In genomic region chr6:160697826-160698225, GRCh38 we compare ENCODE assay signal across 1 cellular context.
TF ChIP-seq lines count a peak whose summit lies in the region.

No MANE protein-coding gene starts in this region.

TF ChIP-seq in HepG2, 621 proteins besides CTCF, POLR2A, EP300 and RAD21 (continued from another document):
- TF ChIP-seq, protein P1, sequence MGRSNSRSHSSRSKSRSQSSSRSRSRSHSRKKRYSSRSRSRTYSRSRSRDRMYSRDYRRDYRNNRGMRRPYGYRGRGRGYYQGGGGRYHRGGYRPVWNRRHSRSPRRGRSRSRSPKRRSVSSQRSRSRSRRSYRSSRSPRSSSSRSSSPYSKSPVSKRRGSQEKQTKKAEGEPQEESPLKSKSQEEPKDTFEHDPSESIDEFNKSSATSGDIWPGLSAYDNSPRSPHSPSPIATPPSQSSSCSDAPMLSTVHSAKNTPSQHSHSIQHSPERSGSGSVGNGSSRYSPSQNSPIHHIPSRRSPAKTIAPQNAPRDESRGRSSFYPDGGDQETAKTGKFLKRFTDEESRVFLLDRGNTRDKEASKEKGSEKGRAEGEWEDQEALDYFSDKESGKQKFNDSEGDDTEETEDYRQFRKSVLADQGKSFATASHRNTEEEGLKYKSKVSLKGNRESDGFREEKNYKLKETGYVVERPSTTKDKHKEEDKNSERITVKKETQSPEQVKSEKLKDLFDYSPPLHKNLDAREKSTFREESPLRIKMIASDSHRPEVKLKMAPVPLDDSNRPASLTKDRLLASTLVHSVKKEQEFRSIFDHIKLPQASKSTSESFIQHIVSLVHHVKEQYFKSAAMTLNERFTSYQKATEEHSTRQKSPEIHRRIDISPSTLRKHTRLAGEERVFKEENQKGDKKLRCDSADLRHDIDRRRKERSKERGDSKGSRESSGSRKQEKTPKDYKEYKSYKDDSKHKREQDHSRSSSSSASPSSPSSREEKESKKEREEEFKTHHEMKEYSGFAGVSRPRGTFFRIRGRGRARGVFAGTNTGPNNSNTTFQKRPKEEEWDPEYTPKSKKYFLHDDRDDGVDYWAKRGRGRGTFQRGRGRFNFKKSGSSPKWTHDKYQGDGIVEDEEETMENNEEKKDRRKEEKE (IDR thresholded peaks at IDR 0.05) = no peak
- TF ChIP-seq ZNF709 (CRISPR knock-in tag; IDR thresholded peaks at IDR 0.05) (no peak), TFDP2 (CRISPR knock-in tag; IDR thresholded peaks at IDR 0.05) (no peak), RNF2 (conservative IDR thresholded peaks at IDR 0.05; ENCODE audit: low read depth) (no peak), ZFX (CRISPR knock-in tag; IDR thresholded peaks at IDR 0.05; ENCODE audit: low read depth) (no peak), ZMYM3 (CRISPR knock-in tag; IDR thresholded peaks at IDR 0.05) (0 out of 2 replicates have a peak, but pooled peaks have one; percentile 5), NFIC (IDR thresholded peaks at IDR 0.05; ENCODE audit: low read length) (peak; percentile 30; the same call in 1 of the 2 replicates), RFXAP (CRISPR knock-in tag; IDR thresholded peaks at IDR 0.05; ENCODE audit: borderline replicate concordance) (no peak), SETDB1 (CRISPR knock-in tag; IDR thresholded peaks at IDR 0.05; ENCODE audit: borderline replicate concordance) (no peak), ZMYM4 (CRISPR knock-in tag; IDR thresholded peaks at IDR 0.05) (0 out of 2 replicates have a peak, but pooled peaks have one; percentile 12), NAIF1 (CRISPR knock-in tag; IDR thresholded peaks at IDR 0.05; ENCODE audit: borderline replicate concordance) (no peak), ZNF160 (CRISPR knock-in tag; IDR thresholded peaks at IDR 0.05) (no peak), ZNF513 (CRISPR knock-in tag; conservative IDR thresholded peaks at IDR 0.05) (no peak), ZNF460 (CRISPR knock-in tag; IDR thresholded peaks at IDR 0.05; ENCODE audit: borderline replicate concordance) (no peak; the same call in 1 of the 2 replicates), SOX5 (CRISPR knock-in tag; IDR thresholded peaks at IDR 0.05; ENCODE audit: borderline replicate concordance) (0 out of 2 replicates have a peak, but pooled peaks have one; percentile 37), SOX6 (IDR thresholded peaks at IDR 0.05) (no peak), SOX6 (CRISPR knock-in tag; IDR thresholded peaks at IDR 0.05) (peak; percentile 83), HMGA1 (CRISPR knock-in tag; conservative IDR thresholded peaks at IDR 0.05) (no peak), NRL (CRISPR knock-in tag; IDR thresholded peaks at IDR 0.05; ENCODE audit: borderline replicate concordance) (no peak), NCOA2 (CRISPR knock-in tag; IDR thresholded peaks at IDR 0.05) (no peak), RARG (CRISPR knock-in tag; IDR thresholded peaks at IDR 0.05; ENCODE audit: low read depth) (no peak), ZNF792 (CRISPR knock-in tag; IDR thresholded peaks at IDR 0.05) (0 out of 2 replicates have a peak, but pooled peaks have one; percentile 41), TRIM22 (IDR thresholded peaks at IDR 0.05) (no peak)
- TF ChIP-seq, protein P2, sequence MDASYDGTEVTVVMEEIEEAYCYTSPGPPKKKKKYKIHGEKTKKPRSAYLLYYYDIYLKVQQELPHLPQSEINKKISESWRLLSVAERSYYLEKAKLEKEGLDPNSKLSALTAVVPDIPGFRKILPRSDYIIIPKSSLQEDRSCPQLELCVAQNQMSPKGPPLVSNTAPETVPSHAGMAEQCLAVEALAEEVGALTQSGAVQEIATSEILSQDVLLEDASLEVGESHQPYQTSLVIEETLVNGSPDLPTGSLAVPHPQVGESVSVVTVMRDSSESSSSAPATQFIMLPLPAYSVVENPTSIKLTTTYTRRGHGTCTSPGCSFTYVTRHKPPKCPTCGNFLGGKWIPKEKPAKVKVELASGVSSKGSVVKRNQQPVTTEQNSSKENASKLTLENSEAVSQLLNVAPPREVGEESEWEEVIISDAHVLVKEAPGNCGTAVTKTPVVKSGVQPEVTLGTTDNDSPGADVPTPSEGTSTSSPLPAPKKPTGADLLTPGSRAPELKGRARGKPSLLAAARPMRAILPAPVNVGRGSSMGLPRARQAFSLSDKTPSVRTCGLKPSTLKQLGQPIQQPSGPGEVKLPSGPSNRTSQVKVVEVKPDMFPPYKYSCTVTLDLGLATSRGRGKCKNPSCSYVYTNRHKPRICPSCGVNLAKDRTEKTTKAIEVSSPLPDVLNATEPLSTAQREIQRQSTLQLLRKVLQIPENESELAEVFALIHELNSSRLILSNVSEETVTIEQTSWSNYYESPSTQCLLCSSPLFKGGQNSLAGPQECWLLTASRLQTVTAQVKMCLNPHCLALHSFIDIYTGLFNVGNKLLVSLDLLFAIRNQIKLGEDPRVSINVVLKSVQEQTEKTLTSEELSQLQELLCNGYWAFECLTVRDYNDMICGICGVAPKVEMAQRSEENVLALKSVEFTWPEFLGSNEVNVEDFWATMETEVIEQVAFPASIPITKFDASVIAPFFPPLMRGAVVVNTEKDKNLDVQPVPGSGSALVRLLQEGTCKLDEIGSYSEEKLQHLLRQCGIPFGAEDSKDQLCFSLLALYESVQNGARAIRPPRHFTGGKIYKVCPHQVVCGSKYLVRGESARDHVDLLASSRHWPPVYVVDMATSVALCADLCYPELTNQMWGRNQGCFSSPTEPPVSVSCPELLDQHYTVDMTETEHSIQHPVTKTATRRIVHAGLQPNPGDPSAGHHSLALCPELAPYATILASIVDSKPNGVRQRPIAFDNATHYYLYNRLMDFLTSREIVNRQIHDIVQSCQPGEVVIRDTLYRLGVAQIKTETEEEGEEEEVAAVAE (CRISPR knock-in tag; IDR thresholded peaks at IDR 0.05; ENCODE audit: borderline replicate concordance) = no peak
- TF ChIP-seq, protein P3, sequence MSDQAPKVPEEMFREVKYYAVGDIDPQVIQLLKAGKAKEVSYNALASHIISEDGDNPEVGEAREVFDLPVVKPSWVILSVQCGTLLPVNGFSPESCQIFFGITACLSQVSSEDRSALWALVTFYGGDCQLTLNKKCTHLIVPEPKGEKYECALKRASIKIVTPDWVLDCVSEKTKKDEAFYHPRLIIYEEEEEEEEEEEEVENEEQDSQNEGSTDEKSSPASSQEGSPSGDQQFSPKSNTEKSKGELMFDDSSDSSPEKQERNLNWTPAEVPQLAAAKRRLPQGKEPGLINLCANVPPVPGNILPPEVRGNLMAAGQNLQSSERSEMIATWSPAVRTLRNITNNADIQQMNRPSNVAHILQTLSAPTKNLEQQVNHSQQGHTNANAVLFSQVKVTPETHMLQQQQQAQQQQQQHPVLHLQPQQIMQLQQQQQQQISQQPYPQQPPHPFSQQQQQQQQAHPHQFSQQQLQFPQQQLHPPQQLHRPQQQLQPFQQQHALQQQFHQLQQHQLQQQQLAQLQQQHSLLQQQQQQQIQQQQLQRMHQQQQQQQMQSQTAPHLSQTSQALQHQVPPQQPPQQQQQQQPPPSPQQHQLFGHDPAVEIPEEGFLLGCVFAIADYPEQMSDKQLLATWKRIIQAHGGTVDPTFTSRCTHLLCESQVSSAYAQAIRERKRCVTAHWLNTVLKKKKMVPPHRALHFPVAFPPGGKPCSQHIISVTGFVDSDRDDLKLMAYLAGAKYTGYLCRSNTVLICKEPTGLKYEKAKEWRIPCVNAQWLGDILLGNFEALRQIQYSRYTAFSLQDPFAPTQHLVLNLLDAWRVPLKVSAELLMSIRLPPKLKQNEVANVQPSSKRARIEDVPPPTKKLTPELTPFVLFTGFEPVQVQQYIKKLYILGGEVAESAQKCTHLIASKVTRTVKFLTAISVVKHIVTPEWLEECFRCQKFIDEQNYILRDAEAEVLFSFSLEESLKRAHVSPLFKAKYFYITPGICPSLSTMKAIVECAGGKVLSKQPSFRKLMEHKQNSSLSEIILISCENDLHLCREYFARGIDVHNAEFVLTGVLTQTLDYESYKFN (CRISPR knock-in tag; conservative IDR thresholded peaks at IDR 0.05) = peak; percentile 72
